ENCODE assay signal across 28 cellular contexts in genomic region chr1:173448945-173449344, GRCh38.
"Had no signal": no experiment of that assay in that cellular context is flagged by ENCODE, and none has a peak within 500 bp of the region (broad histone marks: within the 10 kb centered on the region; RNA-seq: fewer than 3 reads in every experiment).

No MANE protein-coding gene starts in this region.

- H3K4me3 Mint-ChIP-seq: activated CD8-positive, alpha-beta memory T cell treated with anti-CD3 and anti-CD28 coated beads, Interleukin-2, amount 10 ng/mL, durations not matched to agents 7 days and 5 days; activated naive CD8-positive, alpha-beta T cell treated with anti-CD3 and anti-CD28 coated beads, Interleukin-2, amount 50 U/mL, for 24 hours; activated T-cell treated with anti-CD3 and anti-CD28 coated beads, Interleukin-2, amount 50 U/mL, for 24 hours had no signal

- H3K36me3 ChIP-seq: ascending aorta, Peyer's patch had no signal

- H3K27ac ChIP-seq: ascending aorta, body of pancreas, Peyer's patch, RWPE1 had no signal

- H3K4me1 ChIP-seq: ascending aorta, Peyer's patch had no signal

- H3K27me3 Mint-ChIP-seq: activated CD8-positive, alpha-beta memory T cell treated with anti-CD3 and anti-CD28 coated beads, Interleukin-2, amount 10 ng/mL, durations not matched to agents 7 days and 5 days; activated naive CD8-positive, alpha-beta T cell treated with anti-CD3 and anti-CD28 coated beads, Interleukin-2, amount 50 U/mL, for 24 hours; activated T-cell treated with anti-CD3 and anti-CD28 coated beads, Interleukin-2, amount 50 U/mL, for 24 hours; T-helper 17 cell had no signal

- H3K9me3 ChIP-seq: body of pancreas, Peyer's patch had no signal

- H3K27ac Mint-ChIP-seq: activated CD8-positive, alpha-beta memory T cell treated with anti-CD3 and anti-CD28 coated beads, Interleukin-2, amount 10 ng/mL, durations not matched to agents 7 days and 5 days; activated naive CD4-positive, alpha-beta T cell treated with anti-CD3 and anti-CD28 coated beads, Interleukin-2, amount 50 U/mL, for 72 hours; activated naive CD8-positive, alpha-beta T cell treated with anti-CD3 and anti-CD28 coated beads, Interleukin-2, amount 50 U/mL, for 24 hours; activated T-cell treated with anti-CD3 and anti-CD28 coated beads, Interleukin-2, amount 50 U/mL, for 24 hours; T-helper 17 cell had no signal

- H3K4me3 ChIP-seq: ascending aorta, body of pancreas, Peyer's patch had no signal

- DNase-seq: activated CD4-positive, alpha-beta T cell treated with anti-CD3 and anti-CD28 coated beads for 4 hours; activated CD4-positive, alpha-beta T cell treated with anti-CD3 and anti-CD28 coated beads, Interleukin-2, amount 50 U/mL, for 4 hours; activated CD4-positive, CD25-positive, alpha-beta regulatory T cell; activated CD8-positive, alpha-beta memory T cell treated with anti-CD3 and anti-CD28 coated beads, Interleukin-2, amount 10 ng/mL, durations not matched to agents 7 days and 5 days; activated effector memory CD4-positive, alpha-beta T cell treated with anti-CD3 and anti-CD28 coated beads, Interleukin-2, amount 50 U/mL, for 16 hours; activated naive CD4-positive, alpha-beta T cell treated with Interleukin-2 at 50 U/mL for 16 hours; activated naive CD8-positive, alpha-beta T cell treated with anti-CD3 and anti-CD28 coated beads, Interleukin-2, amount 50 U/mL, for 24 hours; activated T-cell treated with anti-CD3 and anti-CD28 coated beads, Interleukin-2, amount 50 U/mL, for 24 hours; amniotic stem cell; body of pancreas; cerebellar nuclear complex; Karpas-422; MM.1S; NCI-H1105; NCI-H1436 treated with DMSO at 0.1 percent for 48 hours; NCI-H187; NCI-H2081; NCI-H510A treated with DMSO at 0.1 percent for 48 hours; NCI-H69; NK-92 treated with Interleukin-12 subunit alpha and Interleukin-12 subunit beta, amount 100 ng/mL, for 24 hours; OCI-M1; Peyer's patch; Right ventricle myocardium superior; T-helper 17 cell; T-helper 9 cell had no signal

- H3K27me3 ChIP-seq: ascending aorta, body of pancreas, Peyer's patch had no signal

- ATAC-seq: activated CD8-positive, alpha-beta memory T cell treated with anti-CD3 and anti-CD28 coated beads, Interleukin-2, amount 10 ng/mL, durations not matched to agents 7 days and 5 days; activated naive CD4-positive, alpha-beta T cell treated with anti-CD3 and anti-CD28 coated beads, Interleukin-2, amount 50 U/mL, for 72 hours; activated naive CD8-positive, alpha-beta T cell treated with anti-CD3 and anti-CD28 coated beads, Interleukin-2, amount 50 U/mL, for 24 hours; body of pancreas; T-helper 17 cell had no signal
